8 cellular contexts compared by ENCODE assay signal in the genomic region with DNA sequence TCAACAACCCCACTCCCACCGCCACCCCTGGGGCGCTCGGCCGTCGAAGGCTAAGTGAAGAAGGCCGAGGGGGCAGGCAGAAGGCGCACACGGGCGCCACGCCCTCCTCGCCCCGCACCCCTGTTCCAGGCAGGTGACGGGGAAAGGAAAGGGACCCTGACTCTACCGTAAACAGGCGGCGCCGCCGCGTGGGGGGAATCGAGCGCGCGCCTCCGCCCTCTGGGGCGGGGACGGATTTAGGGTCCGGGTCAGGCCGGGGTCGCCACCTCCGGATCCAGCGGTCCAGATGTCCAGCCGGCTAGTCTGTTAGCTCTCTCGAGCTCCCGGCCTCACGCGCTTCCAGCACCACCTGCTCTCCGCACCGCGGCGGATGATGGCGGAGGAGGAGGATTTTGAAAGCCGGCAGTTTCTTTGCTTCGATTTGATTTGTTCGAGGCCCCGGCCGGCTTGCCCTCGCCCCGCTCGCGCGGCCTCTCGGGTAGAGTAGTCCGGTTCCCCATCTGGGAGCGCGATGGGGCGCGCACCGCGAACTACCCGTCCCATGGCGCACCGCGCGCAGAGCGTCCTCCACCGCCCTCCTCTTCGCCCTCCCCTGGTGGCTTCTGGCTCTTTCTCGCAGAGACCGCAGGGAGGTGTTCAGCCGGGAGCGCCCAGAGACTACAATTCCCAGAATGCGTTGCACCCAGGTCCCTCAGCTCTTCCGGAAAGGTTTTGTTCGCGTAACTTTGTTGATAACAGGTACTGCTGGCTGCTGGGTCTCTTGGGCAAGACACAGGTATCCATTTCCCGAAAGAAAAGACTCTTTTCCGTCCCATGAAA. TPM values are rescaled to one million over a fixed set of nuclear protein-coding genes. Genes with fewer than 3 reads are reported as not detected.
A peak's percentile ranks its signal among the peaks of the same experiment; 100 is the strongest.
DNase-seq lines count a peak whose midpoint lies in the region; ATAC-seq and TF ChIP-seq lines count a peak whose summit lies in the region.

A gene with protein sequence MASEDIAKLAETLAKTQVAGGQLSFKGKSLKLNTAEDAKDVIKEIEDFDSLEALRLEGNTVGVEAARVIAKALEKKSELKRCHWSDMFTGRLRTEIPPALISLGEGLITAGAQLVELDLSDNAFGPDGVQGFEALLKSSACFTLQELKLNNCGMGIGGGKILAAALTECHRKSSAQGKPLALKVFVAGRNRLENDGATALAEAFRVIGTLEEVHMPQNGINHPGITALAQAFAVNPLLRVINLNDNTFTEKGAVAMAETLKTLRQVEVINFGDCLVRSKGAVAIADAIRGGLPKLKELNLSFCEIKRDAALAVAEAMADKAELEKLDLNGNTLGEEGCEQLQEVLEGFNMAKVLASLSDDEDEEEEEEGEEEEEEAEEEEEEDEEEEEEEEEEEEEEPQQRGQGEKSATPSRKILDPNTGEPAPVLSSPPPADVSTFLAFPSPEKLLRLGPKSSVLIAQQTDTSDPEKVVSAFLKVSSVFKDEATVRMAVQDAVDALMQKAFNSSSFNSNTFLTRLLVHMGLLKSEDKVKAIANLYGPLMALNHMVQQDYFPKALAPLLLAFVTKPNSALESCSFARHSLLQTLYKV (minus strand): TSS at position 368 of the 819 bp plus-strand sequence. CDS start 5,143 bp downstream, outside the sequence.

- peaks cover 27% of the 10 kb centered on the region for H3K4me1 ChIP-seq in OCI-LY7 (ENCODE audit: insufficient read depth, low read length, poor library complexity, severe bottlenecking)

- H3K27ac ChIP-seq in OCI-LY7 (ENCODE audit: low read depth, low read length, poor library complexity, severe bottlenecking): peak within 1 kb of the TSS; percentile 89

- H3K79me2 ChIP-seq in OCI-LY7 (ENCODE audit: insufficient read depth, low read depth, low read length): peaks cover 48% of the 10 kb centered on the region

- peak within 1 kb of the TSS; percentile 95 for H3K4me3 ChIP-seq in OCI-LY7 (ENCODE audit: low read depth, low read length, poor library complexity, severe bottlenecking)

- ATAC-seq in GM21526 (IDR thresholded peaks at IDR 0.05; ENCODE audit: low FRiP score, unreplicated experiment): peak; percentile 91

- TF ChIP-seq CTCF in OCI-LY7 (conservative IDR thresholded peaks at IDR 0.05; ENCODE audit: low read length) (no peak), endothelial cell (IDR thresholded peaks at IDR 0.05; ENCODE audit: unreplicated experiment) (no peak), mesothelial cell of epicardium (IDR thresholded peaks at IDR 0.05; ENCODE audit: unreplicated experiment) (no peak)

- peaks cover 40% of the 10 kb centered on the region for H3K36me3 ChIP-seq in OCI-LY7 (ENCODE audit: insufficient read depth, low read length)

- peak within 1 kb of the TSS; percentile 85 for H2AFZ ChIP-seq in OCI-LY7 (ENCODE audit: low read length)

- intact Hi-C loops in OCI-LY7 (cut with micrococcal nuclease; ENCODE audit: unreplicated experiment): loop anchor here (5.0 kb wide), 1 partner anchor 161 kb away; a partner anchor contains a TSS

- H3K27me3 Mint-ChIP-seq in endothelial cell (ENCODE audit: unreplicated experiment) (peaks cover 7% of the 10 kb centered on the region), mesothelial cell of epicardium (ENCODE audit: low read depth) (no peaks in the 10 kb centered on the region)

- H3K36me3 Mint-ChIP-seq in endothelial cell (ENCODE audit: low read depth, unreplicated experiment) (peaks cover 9% of the 10 kb centered on the region), mesothelial cell of epicardium (peaks cover 9% of the 10 kb centered on the region)

- POLR2A ChIA-PET in OCI-LY7 (lab: Charles Lee): interaction anchor here (1.5 to 1.7 kb wide), 2 partner anchors 15 to 48 kb away, joined by 3 to 7 read pairs; a partner anchor contains a TSS

- peak within 1 kb of the TSS; percentile 92 for H3K4me3 Mint-ChIP-seq in endothelial cell (ENCODE audit: unreplicated experiment)
- H3K4me3 Mint-ChIP-seq in mesothelial cell of epicardium: peak within 1 kb of the TSS; percentile 81

- H3K4me1 Mint-ChIP-seq in endothelial cell (ENCODE audit: unreplicated experiment) (peaks cover 19% of the 10 kb centered on the region), mesothelial cell of epicardium (peaks cover 38% of the 10 kb centered on the region)

- DNase-seq in DMS114 treated with DMSO at 0.1 percent for 48 hours (lab: John Stamatoyannopoulos, UW; ENCODE audit: unreplicated experiment): peak; percentile 97
- DNase-seq in HuH-7.5 (ENCODE audit: low spot score): peak; percentile 91
- DNase-seq in OCI-LY7 (ENCODE audit: low spot score): peak; percentile 99
- DNase-seq in activated T-cell treated with anti-CD3 and anti-CD28 coated beads for 1 hour (ENCODE audit: low read depth): peak; percentile 95
- peak; percentile 98 for DNase-seq in endothelial cell (ENCODE audit: low spot score)
- peak; percentile 95 for DNase-seq in mesothelial cell of epicardium (ENCODE audit: low spot score in 2 of 2, unreplicated experiment in 2 of 2)
- peak; percentile 98 for DNase-seq in stimulated activated CD8-positive, alpha-beta memory T cell treated with anti-CD3 and anti-CD28 coated beads, Interleukin-15, amount 100 ng/mL, for 48 hours (ENCODE audit: low read depth in 2 of 2)

- H3K9me3 Mint-ChIP-seq in endothelial cell (ENCODE audit: unreplicated experiment): no peaks in the 10 kb centered on the region
- H3K9me3 Mint-ChIP-seq in mesothelial cell of epicardium: no peaks in the 10 kb centered on the region

- H3K9me2 ChIP-seq in OCI-LY7 (ENCODE audit: insufficient read depth, low read length): no peaks in the 10 kb centered on the region

- H4K20me1 ChIP-seq in OCI-LY7 (ENCODE audit: insufficient read depth, low read length): peaks cover 5% of the 10 kb centered on the region; the same call in 1 of the 2 replicates

- TSS peak; percentile 61 for BruUV-seq in OCI-LY7 (replicated peaks; lab: Mats Ljungman, UMichigan)

- H3K9me3 ChIP-seq in OCI-LY7 (ENCODE audit: low read length): no peaks in the 10 kb centered on the region

- H3K4me2 ChIP-seq in OCI-LY7 (ENCODE audit: low read length): peak within 1 kb of the TSS; percentile 92

- peak within 1 kb of the TSS; percentile 96 for H3K27ac Mint-ChIP-seq in endothelial cell (ENCODE audit: unreplicated experiment)
- H3K27ac Mint-ChIP-seq in mesothelial cell of epicardium: peak within 1 kb of the TSS; percentile 96

- CTCF ChIA-PET in OCI-LY7 (lab: Charles Lee; ENCODE audit: unreplicated experiment): interaction anchor here (0.6 kb wide), 1 partner anchor 258 kb away, joined by 5 read pairs; a partner anchor contains a TSS

RNA-seq across cellular contexts. Expression of the gene that starts here (rescaled TPM):
- 81.7 and 108 TPM in 2 replicates for total RNA-seq in OCI-LY7 (2014; rRNA removed; shearing (Covaris generic))
- total RNA-seq in OCI-LY7 (2022) (119 and 128 TPM in 2 replicates), endothelial cell (ENCODE audit: unreplicated experiment) (71.5 TPM), mesothelial cell of epicardium (47.6 to 51.3 TPM (median 49.3 TPM) in 3 replicates)

Comparison
In these comparisons a context has a peak if more than half of its experiments do, and no peak if none do; other contexts are left out.
1. Peak in every context shown above with its lines: DNase-seq, ATAC-seq, H3K4me3 ChIP-seq and H3K27ac ChIP-seq.